21 cellular contexts compared by ENCODE assay signal in the genomic region with DNA sequence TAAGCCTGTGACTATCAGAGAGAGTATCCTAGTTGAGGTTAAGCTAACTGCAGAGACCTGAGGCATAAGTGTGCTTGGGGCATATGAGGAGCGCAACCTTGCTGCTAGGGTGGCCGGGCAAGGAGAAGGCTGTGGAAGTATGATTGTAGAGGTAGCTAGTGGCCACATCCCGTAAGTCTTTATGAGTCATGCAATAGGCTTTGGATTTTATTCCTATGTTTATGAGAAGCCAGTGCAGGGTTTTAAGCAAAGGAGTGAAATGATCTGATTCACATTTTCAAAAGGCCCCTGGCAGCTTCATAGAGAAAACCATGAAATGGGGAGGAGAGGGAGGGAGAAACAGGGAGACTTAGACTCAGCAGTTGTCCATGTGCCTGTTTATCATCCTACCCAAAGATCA.
"Had no signal": no experiment of that assay in that cellular context is flagged by ENCODE, and none has a peak within 500 bp of the region (broad histone marks: within the 10 kb centered on the region; RNA-seq: fewer than 3 reads in every experiment).

No MANE protein-coding gene starts in this region.

- H3K36me3 ChIP-seq: breast epithelium, colonic mucosa, left lung, sigmoid colon, vagina, WERI-Rb-1 had no signal

- H3K27me3 ChIP-seq: breast epithelium, colonic mucosa, dorsolateral prefrontal cortex, left lung, sigmoid colon, testis, vagina had no signal

- DNase-seq: activated CD4-positive, alpha-beta T cell treated with anti-CD3 and anti-CD28 coated beads for 1 hour; activated CD4-positive, alpha-beta T cell treated with anti-CD3 and anti-CD28 coated beads, Interleukin-2, amount 50 U/mL, for 1 hour; activated CD8-positive, alpha-beta T cell treated with anti-CD3 and anti-CD28 coated beads, Interleukin-2, amount 10 ng/mL, durations not matched to agents 7 days and 5 days; colonic mucosa; dorsolateral prefrontal cortex; endodermal cell; foreskin keratinocyte; kidney glomerular epithelial cell; left lung; natural killer cell; retina; sigmoid colon; stimulated activated CD4-positive, alpha-beta T cell treated with anti-CD3 and anti-CD28 coated beads, Interleukin-4, amount 100 ng/mL, for 1 hour; stimulated activated naive CD4-positive, alpha-beta T cell; testis; trophoblast cell; WERI-Rb-1 had no signal

- H3K27ac ChIP-seq: breast epithelium, colonic mucosa, dorsolateral prefrontal cortex, epithelial cell of prostate, foreskin keratinocyte, left lung, sigmoid colon, testis, vagina, WERI-Rb-1 had no signal

- H3K9me3 ChIP-seq: breast epithelium, colonic mucosa, left lung, sigmoid colon, testis, vagina had no signal

- H3K4me1 ChIP-seq: breast epithelium, colonic mucosa, foreskin keratinocyte, left lung, sigmoid colon, testis, vagina had no signal

- ATAC-seq: activated CD8-positive, alpha-beta T cell treated with anti-CD3 and anti-CD28 coated beads, Interleukin-2, amount 10 ng/mL, durations not matched to agents 7 days and 5 days; activated naive CD4-positive, alpha-beta T cell treated with anti-CD3 and anti-CD28 coated beads, Interleukin-2, amount 50 U/mL, for 72 hours; foreskin keratinocyte; left lung; natural killer cell had no signal

- H3K4me3 ChIP-seq: breast epithelium, colonic mucosa, dorsolateral prefrontal cortex, left lung, sigmoid colon, testis, vagina had no signal
